1 cellular context compared by ENCODE assay signal in the genomic region with DNA sequence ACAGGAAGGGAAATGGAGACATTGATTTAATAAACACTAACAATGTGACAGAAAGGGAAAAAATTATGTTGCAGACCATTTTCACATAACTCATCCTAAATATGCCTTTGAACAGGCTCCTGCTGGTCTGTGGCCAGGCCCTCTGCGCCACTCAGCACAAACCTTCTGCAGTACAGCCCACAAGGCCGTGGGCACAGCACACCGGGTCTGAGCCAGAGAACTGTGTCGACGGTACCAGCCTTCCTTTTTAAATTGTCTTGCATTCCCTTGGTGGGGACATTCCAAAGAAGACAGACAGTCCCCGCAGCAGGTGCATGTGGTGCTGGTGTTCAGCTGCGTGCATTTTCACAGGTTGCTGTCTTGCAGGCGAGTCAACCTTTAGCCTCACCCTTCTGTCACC.
TF ChIP-seq lines count a peak whose summit lies in the region.

No MANE protein-coding gene starts in this region.

TF ChIP-seq in H1, 55 proteins besides CTCF, POLR2A, EP300 and RAD21:
- TF ChIP-seq SAP30 (IDR thresholded peaks at IDR 0.05; ENCODE audit: insufficient read depth, insufficient replicate concordance, low read length) (no peak), CBX8 (IDR thresholded peaks at IDR 0.05; ENCODE audit: borderline replicate concordance, low read depth, low read length) (no peak), JUN (IDR thresholded peaks at IDR 0.05; ENCODE audit: low read depth, low read length) (no peak), POU5F1 (IDR thresholded peaks at IDR 0.05; ENCODE audit: low read depth, low read length) (no peak), SIRT6 (IDR thresholded peaks at IDR 0.05; ENCODE audit: low read length) (no peak), POLR2AphosphoS5 (IDR thresholded peaks at IDR 0.05; ENCODE audit: low read depth, low read length) (no peak), SRF (IDR thresholded peaks at IDR 0.05; ENCODE audit: low read depth, low read length) (no peak), KDM1A (IDR thresholded peaks at IDR 0.05; ENCODE audit: borderline replicate concordance, low read length) (no peak), TCF12 (IDR thresholded peaks at IDR 0.05; ENCODE audit: low read depth, low read length) (no peak), ATF3 (IDR thresholded peaks at IDR 0.05; ENCODE audit: insufficient read depth, low read depth, low read length) (no peak), RNF2 (IDR thresholded peaks at IDR 0.05; ENCODE audit: borderline replicate concordance, low read depth, low read length, missing control alignments, poor library complexity, severe bottlenecking) (no peak), PHF8 (conservative IDR thresholded peaks at IDR 0.05; ENCODE audit: low read depth, low read length) (no peak), CEBPB (IDR thresholded peaks at IDR 0.05; ENCODE audit: low read depth, low read length) (no peak), CREB1 (IDR thresholded peaks at IDR 0.05) (no peak), SP2 (IDR thresholded peaks at IDR 0.05; ENCODE audit: low read length) (no peak)
- TF ChIP-seq, protein P1, sequence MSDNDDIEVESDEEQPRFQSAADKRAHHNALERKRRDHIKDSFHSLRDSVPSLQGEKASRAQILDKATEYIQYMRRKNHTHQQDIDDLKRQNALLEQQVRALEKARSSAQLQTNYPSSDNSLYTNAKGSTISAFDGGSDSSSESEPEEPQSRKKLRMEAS (IDR thresholded peaks at IDR 0.05): no peak
TF ChIP-seq in H1: peak in this region for 0.
